ENCODE assay signal across 19 cellular contexts in genomic region chr2:86480105-86480504, GRCh38. TPM values are rescaled to one million over a fixed set of nuclear protein-coding genes. Genes with fewer than 3 reads are reported as not detected.
DNase-seq lines count a peak whose midpoint lies in the region; ATAC-seq and TF ChIP-seq lines count a peak whose summit lies in the region.
"Had no signal": no experiment of that assay in that cellular context is flagged by ENCODE, and none has a peak within 500 bp of the region (broad histone marks: within the 10 kb centered on the region; RNA-seq: fewer than 3 reads in every experiment).

No MANE protein-coding gene starts in this region.

- H3K4me1 ChIP-seq in A673 (ENCODE audit: insufficient read depth, low read length, poor library complexity, severe bottlenecking) = no peaks in the 10 kb centered on the region

- no peak overlapping the region for H3K4me3 Mint-ChIP-seq in activated T-helper 2 cell treated with anti-CD3 and anti-CD28 coated beads, Interferon-gamma antibody, Interleukin-2, Interleukin-4, amounts not matched to agents 10 μg/mL and 5 μg/mL and 100 μg/mL, durations not matched to agents 14 hours and 24 hours and 36 hours (ENCODE audit: low read depth)
- H3K4me3 Mint-ChIP-seq: activated CD4-positive, alpha-beta T cell treated with anti-CD3 and anti-CD28 coated beads for 36 hours; natural killer cell treated with Interleukin-12 subunit alpha and Interleukin-12 subunit beta and Interleukin-15 and Interleukin-18, amount 100 ng/mL, for 72 hours; T-cell had no signal

- peak overlapping the region; percentile 74 for H3K27ac ChIP-seq in VCaP
- no peak overlapping the region for H3K27ac ChIP-seq in A673 (ENCODE audit: low read depth, low read length, poor library complexity, severe bottlenecking)
- H3K27ac ChIP-seq: gastrocnemius medialis, KMS-11 had no signal

- peaks cover 92% of the 10 kb centered on the region for H3K36me3 Mint-ChIP-seq in activated T-helper 2 cell treated with anti-CD3 and anti-CD28 coated beads, Interferon-gamma antibody, Interleukin-2, Interleukin-4, amounts not matched to agents 10 μg/mL and 5 μg/mL and 100 μg/mL, durations not matched to agents 14 hours and 24 hours and 36 hours (ENCODE audit: low read depth)

- no peaks in the 10 kb centered on the region for H3K9me3 ChIP-seq in A673 (ENCODE audit: low read depth, low read length, poor library complexity, severe bottlenecking)
- H3K9me3 ChIP-seq: gastrocnemius medialis had no signal

- no peak overlapping the region for H3K27ac Mint-ChIP-seq in activated T-helper 2 cell treated with anti-CD3 and anti-CD28 coated beads, Interferon-gamma antibody, Interleukin-2, Interleukin-4, amounts not matched to agents 10 μg/mL and 5 μg/mL and 100 μg/mL, durations not matched to agents 14 hours and 24 hours and 36 hours

- BruUV-seq in A673 (replicated peaks; lab: Mats Ljungman, UMichigan) = no TSS peak

- DNase-seq in AG10803 (ENCODE audit: low read depth) (peak; percentile 14), left cardiac atrium (peak; percentile 34), pons (ENCODE audit: low spot score) (peak; percentile 59), A673 (ENCODE audit: low spot score) (no peak)
- no peak for DNase-seq in stimulated activated naive CD8-positive, alpha-beta T cell treated with anti-CD3 and anti-CD28 coated beads, Interleukin-15, Interleukin-2, amounts not matched to agents 100 U/mL and 50 U/mL, for 24 hours
- DNase-seq in activated T-helper 2 cell treated with anti-CD3 and anti-CD28 coated beads, Interferon-gamma antibody, Interleukin-2, Interleukin-4, amounts not matched to agents 10 μg/mL and 5 μg/mL and 100 μg/mL, durations not matched to agents 14 hours and 24 hours and 36 hours (ENCODE audit: low spot score) = no peak
- DNase-seq: activated CD4-positive, alpha-beta T cell treated with anti-CD3 and anti-CD28 coated beads for 36 hours; activated T-cell treated with anti-CD3 and anti-CD28 coated beads, Interleukin-2, amount 50 U/mL, for 1 hour; DMS79; effector CD8-positive, alpha-beta T cell; gastrocnemius medialis; NCI-H1417 treated with DMSO at 0.1 percent for 48 hours; NCI-H526; T-cell had no signal

- ATAC-seq in left cardiac atrium (peak in 1 of 2 donors; percentile 63), HG02763 (IDR thresholded peaks at IDR 0.05; ENCODE audit: unreplicated experiment) (no peak)
- ATAC-seq in stimulated activated naive CD8-positive, alpha-beta T cell treated with anti-CD3 and anti-CD28 coated beads, Interleukin-15, Interleukin-2, amounts not matched to agents 100 U/mL and 50 U/mL, for 24 hours = no peak
- ATAC-seq: activated CD4-positive, alpha-beta T cell treated with anti-CD3 and anti-CD28 coated beads for 36 hours; gastrocnemius medialis; natural killer cell treated with Interleukin-12 subunit alpha and Interleukin-12 subunit beta and Interleukin-15 and Interleukin-18, amount 100 ng/mL, for 72 hours; T-cell had no signal

- H3K27me3 ChIP-seq in A673 (replicated peaks; ENCODE audit: insufficient read depth, low read depth, low read length, poor library complexity) = no peaks in the 10 kb centered on the region
- H3K27me3 ChIP-seq: gastrocnemius medialis had no signal

- H3K27me3 Mint-ChIP-seq in activated T-helper 2 cell treated with anti-CD3 and anti-CD28 coated beads, Interferon-gamma antibody, Interleukin-2, Interleukin-4, amounts not matched to agents 10 μg/mL and 5 μg/mL and 100 μg/mL, durations not matched to agents 14 hours and 24 hours and 36 hours (ENCODE audit: low read depth) = no peaks in the 10 kb centered on the region
- H3K27me3 Mint-ChIP-seq: activated CD4-positive, alpha-beta T cell treated with anti-CD3 and anti-CD28 coated beads for 36 hours; natural killer cell treated with Interleukin-12 subunit alpha and Interleukin-12 subunit beta and Interleukin-15 and Interleukin-18, amount 100 ng/mL, for 72 hours; T-cell had no signal

- POLR2A ChIA-PET in A673 (lab: Charles Lee; ENCODE audit: low non-redundant PET) = no interaction called here

- intact Hi-C loops in left cardiac atrium (cut with DNase I) = no loop called here
- intact Hi-C loops in A673 (cut with micrococcal nuclease; ENCODE audit: unreplicated experiment) = no loop called here
- intact Hi-C loops in activated T-helper 2 cell treated with anti-CD3 and anti-CD28 coated beads, Interferon-gamma antibody, Interleukin-2, Interleukin-4, amounts not matched to agents 10 μg/mL and 5 μg/mL and 100 μg/mL, durations not matched to agents 14 hours and 24 hours and 36 hours (cut with micrococcal nuclease) = loop anchor here (5.0 kb wide), 1 partner anchor 38 kb away; the partner anchor contains the start of gene KDM3A

- H3K9me3 Mint-ChIP-seq in activated T-helper 2 cell treated with anti-CD3 and anti-CD28 coated beads, Interferon-gamma antibody, Interleukin-2, Interleukin-4, amounts not matched to agents 10 μg/mL and 5 μg/mL and 100 μg/mL, durations not matched to agents 14 hours and 24 hours and 36 hours = no peaks in the 10 kb centered on the region
- H3K9me3 Mint-ChIP-seq: natural killer cell treated with Interleukin-12 subunit alpha and Interleukin-12 subunit beta and Interleukin-15 and Interleukin-18, amount 100 ng/mL, for 72 hours; T-cell had no signal

- TF ChIP-seq CTCF in AG10803 (conservative IDR thresholded peaks at IDR 0.05; ENCODE audit: low read length) = no peak
- no peak for TF ChIP-seq CTCF in VCaP (conservative IDR thresholded peaks at IDR 0.05)
- no peak for TF ChIP-seq CTCF in A673 (conservative IDR thresholded peaks at IDR 0.05; ENCODE audit: low read depth, low read length)

- CTCF ChIA-PET in A673 (lab: Charles Lee) = no interaction called here

- no peak overlapping the region for H3K4me3 ChIP-seq in AG10803 (ENCODE audit: low read length)
- H3K4me3 ChIP-seq in A673 (ENCODE audit: low read depth, low read length, poor library complexity, severe bottlenecking) = no peak overlapping the region
- H3K4me3 ChIP-seq: gastrocnemius medialis, skin epidermis had no signal

- H3K4me1 Mint-ChIP-seq in activated T-helper 2 cell treated with anti-CD3 and anti-CD28 coated beads, Interferon-gamma antibody, Interleukin-2, Interleukin-4, amounts not matched to agents 10 μg/mL and 5 μg/mL and 100 μg/mL, durations not matched to agents 14 hours and 24 hours and 36 hours (ENCODE audit: low read depth) = peaks cover 31% of the 10 kb centered on the region

- peaks cover 85% of the 10 kb centered on the region for H3K36me3 ChIP-seq in A673 (ENCODE audit: insufficient read depth, low read length, poor library complexity, severe bottlenecking)

RNA-seq across cellular contexts. Expression of gene KDM3A, which starts 38.9 kb away (rescaled TPM):
- 10 to 100 TPM; 35.5 to 45.9 TPM for total RNA-seq in left cardiac atrium
- total RNA-seq in A673 (2021) = 40.7 and 43.8 TPM in 2 replicates
- 74.5 and 78.2 TPM in 2 replicates for total RNA-seq in activated T-helper 2 cell treated with anti-CD3 and anti-CD28 coated beads, Interferon-gamma antibody, Interleukin-2, Interleukin-4, amounts not matched to agents 10 μg/mL and 5 μg/mL and 100 μg/mL, durations not matched to agents 14 hours and 24 hours and 36 hours

Comparison
In these comparisons a context has a peak if more than half of its experiments do, and no peak if none do; other contexts are left out.
1. DNase-seq: peak in AG10803 (single experiment), left cardiac atrium (single experiment) and pons (single experiment); none in stimulated activated naive CD8-positive, alpha-beta T cell treated with anti-CD3 and anti-CD28 coated beads, Interleukin-15, Interleukin-2, amounts not matched to agents 100 U/mL and 50 U/mL, for 24 hours (single experiment), A673 (single experiment) and activated T-helper 2 cell treated with anti-CD3 and anti-CD28 coated beads, Interferon-gamma antibody, Interleukin-2, Interleukin-4, amounts not matched to agents 10 μg/mL and 5 μg/mL and 100 μg/mL, durations not matched to agents 14 hours and 24 hours and 36 hours (single experiment).